In the genomic region with DNA sequence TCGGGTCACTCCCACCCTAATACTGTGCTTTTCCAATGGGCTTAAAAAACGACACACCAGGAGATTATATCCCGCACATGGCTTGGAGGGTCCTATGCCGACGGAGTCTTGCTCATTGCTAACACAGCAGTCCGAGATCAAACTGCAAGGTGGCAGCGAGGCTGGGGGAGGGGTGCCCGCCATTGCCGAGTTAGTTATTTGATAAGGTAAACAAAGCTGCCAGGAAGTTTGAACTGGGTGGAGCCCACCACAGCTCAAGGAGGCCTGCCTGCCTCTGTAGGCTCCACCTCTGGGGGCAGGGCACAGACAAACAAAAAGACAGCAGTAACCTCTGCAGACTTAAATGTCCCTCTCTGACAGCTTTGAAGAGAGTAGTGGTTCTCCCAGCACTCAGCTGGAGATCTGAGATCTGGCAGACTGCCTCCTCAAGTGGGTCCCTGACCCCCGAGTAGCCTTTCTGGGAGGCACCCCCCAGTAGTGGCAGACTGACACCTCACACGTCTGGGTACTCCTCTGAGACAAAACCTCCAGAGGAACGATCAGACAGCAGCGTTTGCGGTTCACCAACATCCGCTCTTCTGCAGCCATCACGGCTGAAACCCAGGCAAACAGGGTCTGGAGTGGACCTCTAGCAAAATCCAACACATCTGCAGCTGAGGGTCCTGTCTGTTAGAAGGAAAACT, we compare ENCODE assay signal across 6 cellular contexts. TPM values are rescaled to one million over a fixed set of nuclear protein-coding genes. Genes with fewer than 3 reads are reported as not detected.
"Had no signal": no experiment of that assay in that cellular context is flagged by ENCODE, and none has a peak within 500 bp of the region (broad histone marks: within the 10 kb centered on the region; RNA-seq: fewer than 3 reads in every experiment).

No MANE protein-coding gene starts in this region.

RNA-seq across cellular contexts. Expression of gene OR6V1, which starts 36.5 kb away (rescaled TPM):
- total RNA-seq: GM23248, H4, H7, HFFc6, HT1080, IMR-90 had no signal

RNA-seq across cellular contexts. Expression of gene PIP, which starts 43.2 kb away (rescaled TPM):
- total RNA-seq: GM23248, H4, H7, HFFc6, HT1080, IMR-90 had no signal
